ENCODE assay signal across 8 cellular contexts in genomic region chr19:18683109-18683954, GRCh38. TPM values are rescaled to one million over a fixed set of nuclear protein-coding genes. Genes with fewer than 3 reads are reported as not detected.
DNase-seq lines count a peak whose midpoint lies in the region; ATAC-seq and TF ChIP-seq lines count a peak whose summit lies in the region.

Gene CRTC1 (plus strand): TSS chr19:18683680. CDS start chr19:18683703, 23 bp downstream.

- H3K9me3 ChIP-seq in KOPT-K1 (ENCODE audit: insufficient read depth, low read length, poor library complexity, severe bottlenecking) = no peaks in the 10 kb centered on the region

- peak within 1 kb of the TSS; percentile 84 for H3K27ac ChIP-seq in KOPT-K1 (ENCODE audit: low read depth, low read length, poor library complexity, severe bottlenecking)

- H3K36me3 ChIP-seq in KOPT-K1 (ENCODE audit: insufficient read depth, low read length) = no peaks in the 10 kb centered on the region

- DNase-seq in D341Med (ENCODE audit: low spot score) (peak; percentile 100), RKO (ENCODE audit: low spot score) (peak; percentile 79), fibroblast of peridontal ligament (ENCODE audit: extremely low read depth) (peak; percentile 74), natural killer cell (peak; percentile 93)
- peak; percentile 91 for DNase-seq in stimulated activated naive B cell treated with anti-CD40 and anti-IgM and Interleukin-4, amounts not matched to agents 10 μg/mL and 1 μg/mL and 100 μg/mL, for 72 hours

- TF ChIP-seq CTCF in natural killer cell (IDR thresholded peaks at IDR 0.05) = no peak

- no peaks in the 10 kb centered on the region for H3K9me3 Mint-ChIP-seq in activated T-helper 17 cell treated with anti-CD3 and anti-CD28 coated beads, Interleukin-2, amount 50 U/mL, for 72 hours
- H3K9me3 Mint-ChIP-seq in natural killer cell = no peaks in the 10 kb centered on the region
- no peaks in the 10 kb centered on the region for H3K9me3 Mint-ChIP-seq in stimulated activated naive B cell treated with anti-CD40 and anti-IgM and Interleukin-4, amounts not matched to agents 10 μg/mL and 1 μg/mL and 100 μg/mL, for 72 hours

- peaks cover 5% of the 10 kb centered on the region for H3K4me1 Mint-ChIP-seq in activated T-helper 17 cell treated with anti-CD3 and anti-CD28 coated beads, Interleukin-2, amount 50 U/mL, for 72 hours
- peaks cover 0 to 5% of the 10 kb centered on the region in 2 donors for H3K4me1 Mint-ChIP-seq in natural killer cell
- H3K4me1 Mint-ChIP-seq in stimulated activated naive B cell treated with anti-CD40 and anti-IgM and Interleukin-4, amounts not matched to agents 10 μg/mL and 1 μg/mL and 100 μg/mL, for 72 hours = peaks cover 18 to 49% of the 10 kb centered on the region in 2 donors

- no peaks in the 10 kb centered on the region for H3K36me3 Mint-ChIP-seq in activated T-helper 17 cell treated with anti-CD3 and anti-CD28 coated beads, Interleukin-2, amount 50 U/mL, for 72 hours (ENCODE audit: low read depth)
- H3K36me3 Mint-ChIP-seq in natural killer cell = no peaks in the 10 kb centered on the region
- peaks cover 0 to 4% of the 10 kb centered on the region in 2 donors for H3K36me3 Mint-ChIP-seq in stimulated activated naive B cell treated with anti-CD40 and anti-IgM and Interleukin-4, amounts not matched to agents 10 μg/mL and 1 μg/mL and 100 μg/mL, for 72 hours

- intact Hi-C loops in natural killer cell (cut with micrococcal nuclease) = loop anchor here (2.0 kb wide), 1 partner anchor 147 kb away; the partner anchor contains the start of gene UPF1

- peak within 1 kb of the TSS; percentile 87 for H3K27ac Mint-ChIP-seq in activated T-helper 17 cell treated with anti-CD3 and anti-CD28 coated beads, Interleukin-2, amount 50 U/mL, for 72 hours
- peak within 1 kb of the TSS; percentile 74 to 82 for H3K27ac Mint-ChIP-seq in natural killer cell
- peak within 1 kb of the TSS; percentile 96 for H3K27ac Mint-ChIP-seq in stimulated activated naive B cell treated with anti-CD40 and anti-IgM and Interleukin-4, amounts not matched to agents 10 μg/mL and 1 μg/mL and 100 μg/mL, for 72 hours

- H3K4me3 Mint-ChIP-seq in activated T-helper 17 cell treated with anti-CD3 and anti-CD28 coated beads, Interleukin-2, amount 50 U/mL, for 72 hours = peak within 1 kb of the TSS; percentile 91
- peak within 1 kb of the TSS; percentile 88 for H3K4me3 Mint-ChIP-seq in natural killer cell
- peak within 1 kb of the TSS; percentile 88 for H3K4me3 Mint-ChIP-seq in stimulated activated naive B cell treated with anti-CD40 and anti-IgM and Interleukin-4, amounts not matched to agents 10 μg/mL and 1 μg/mL and 100 μg/mL, for 72 hours

- H3K27me3 Mint-ChIP-seq in activated T-helper 17 cell treated with anti-CD3 and anti-CD28 coated beads, Interleukin-2, amount 50 U/mL, for 72 hours = peaks cover under 1% of the 10 kb centered on the region
- no peaks in the 10 kb centered on the region for H3K27me3 Mint-ChIP-seq in natural killer cell (ENCODE audit: low read depth in 2 of 2)
- no peaks in the 10 kb centered on the region for H3K27me3 Mint-ChIP-seq in stimulated activated naive B cell treated with anti-CD40 and anti-IgM and Interleukin-4, amounts not matched to agents 10 μg/mL and 1 μg/mL and 100 μg/mL, for 72 hours

- ATAC-seq in GM21619 (IDR thresholded peaks at IDR 0.05; ENCODE audit: unreplicated experiment) (peak; percentile 56), natural killer cell (peak; percentile 89 to 92 (median 91))
- ATAC-seq in activated T-helper 17 cell treated with anti-CD3 and anti-CD28 coated beads, Interleukin-2, amount 50 U/mL, for 72 hours (replicated peaks) = peak; percentile 84
- ATAC-seq in stimulated activated naive B cell treated with anti-CD40 and anti-IgM and Interleukin-4, amounts not matched to agents 10 μg/mL and 1 μg/mL and 100 μg/mL, for 72 hours (replicated peaks) = peak; percentile 81 to 86

RNA-seq across cellular contexts. Expression of gene CRTC1, which starts in this region (rescaled TPM):
- total RNA-seq in activated T-helper 17 cell treated with anti-CD3 and anti-CD28 coated beads, Interleukin-2, amount 50 U/mL, for 72 hours = 10 to 100 TPM in 1 of 2 donors, 1 to 10 TPM in 1; 7.8 to 13.6 TPM
- total RNA-seq in natural killer cell = 10 to 100 TPM; 14.1 to 17.0 (median 14.3) TPM

Comparison
In these comparisons a context has a peak if more than half of its experiments do, and no peak if none do; other contexts are left out.
1. Peak in every context shown above with its lines: DNase-seq, ATAC-seq and H3K27ac ChIP-seq.